In genomic region chr1:220895412-220895946, GRCh38 we compare ENCODE assay signal across 32 cellular contexts. TPM values are rescaled to one million over a fixed set of nuclear protein-coding genes. Genes with fewer than 3 reads are reported as not detected.
DNase-seq lines count a peak whose midpoint lies in the region; ATAC-seq, FAIRE-seq and TF ChIP-seq lines count a peak whose summit lies in the region.
"Had no signal": no experiment of that assay in that cellular context is flagged by ENCODE, and none has a peak within 500 bp of the region (broad histone marks: within the 10 kb centered on the region; RNA-seq: fewer than 3 reads in every experiment).

No MANE protein-coding gene starts in this region.

- no peaks in the 10 kb centered on the region for H3F3A ChIP-seq in smooth muscle cell (ENCODE audit: low read depth)

- no peak for TF ChIP-seq RAD21 in HepG2 (CRISPR knock-in tag; IDR thresholded peaks at IDR 0.05)

- no peak overlapping the region for H3K4me3 ChIP-seq in H7 (ENCODE audit: insufficient read depth, low read depth, low read length)
- peak overlapping the region; percentile 33 to 51 for H3K4me3 ChIP-seq in muscle layer of colon (ENCODE audit: low read depth in 1 of 2, low read length in 2 of 2)
- H3K4me3 ChIP-seq in smooth muscle cell = no peak overlapping the region
- H3K4me3 ChIP-seq in HepG2 (replicated peaks in 1 of 3; ENCODE audit: insufficient read depth in 1 of 3, low read depth in 2 of 3, low read length in 3 of 3) = no peak overlapping the region
- H3K4me3 ChIP-seq: BLaER1, SJCRH30, thyroid gland had no signal

- H3K4me3 Mint-ChIP-seq in WTC11 = peak overlapping the region; percentile 69

- no peak for FAIRE-seq in HepG2 (lab: Jason Lieb, UNC)
- FAIRE-seq: endometrium had no signal

- POLR2A ChIA-PET in WTC11 (lab: Charles Lee) = interaction anchor here (1.3 kb wide), 1 partner anchor 12 kb away, joined by 4 read pairs; no protein-coding TSS in a partner anchor
- POLR2A ChIA-PET in HepG2 (lab: Yijun Ruan, JAX) = no interaction called here

- DNase-seq in H7 (peak; percentile 66), WTC11 (ENCODE audit: low spot score) (no peak), smooth muscle cell (lab: John Stamatoyannopoulos, UW; ENCODE audit: unreplicated experiment) (no peak), HepG2 (ENCODE audit: low spot score) (no peak), ureter (ENCODE audit: low spot score) (no peak)
- DNase-seq: activated CD4-positive, alpha-beta T cell treated with anti-CD3 and anti-CD28 coated beads for 48 hours; activated CD8-positive, alpha-beta memory T cell treated with anti-CD3 and anti-CD28 coated beads for 24 hours; activated naive CD4-positive, alpha-beta T cell treated with anti-CD3 and anti-CD28 coated beads, Interleukin-2, amount 50 U/mL, for 16 hours; activated T-cell treated with anti-CD3 and anti-CD28 coated beads for 4 hours; cerebellar nuclear complex; dermis blood vessel endothelial cell; DMS79 treated with DMSO at 0.1 percent for 48 hours; foreskin melanocyte; GOT3; heart right ventricle; left colon; mammary epithelial cell; NCI-H1417; NCI-H82; posterior cingulate gyrus; RPMI8226; SJCRH30; stimulated activated CD4-positive, alpha-beta T cell treated with anti-CD3 and anti-CD28 coated beads, Interleukin-4, amount 100 ng/mL, for 24 hours; SW 1271; T-helper 9 cell; thyroid gland had no signal

- no peak overlapping the region for H3K27ac Mint-ChIP-seq in WTC11
- H3K27ac Mint-ChIP-seq: activated T-helper 2 cell treated with anti-CD3 and anti-CD28 coated beads, Interferon-gamma antibody, Interleukin-2, Interleukin-4, amounts not matched to agents 10 μg/mL and 5 μg/mL and 100 μg/mL, durations not matched to agents 14 hours and 24 hours and 36 hours; brain had no signal

- in situ Hi-C loops in HepG2 (cut with HindIII; ENCODE audit: extremely low pct_ligation_motif_present, low pct_unique_long_range_greater_than_20kb) = no loop called here

- TF ChIP-seq POLR2A in HepG2 (IDR thresholded peaks at IDR 0.05; ENCODE audit: insufficient read depth in 1 of 2, low read depth in 2 of 2, low read length in 2 of 2) = no peak

- H2AFZ ChIP-seq in smooth muscle cell (ENCODE audit: low read depth) (no peak overlapping the region), HepG2 (ENCODE audit: low read length) (no peak overlapping the region)

- CTCF ChIA-PET in WTC11 (lab: Charles Lee) = interaction anchor here (1.4 to 2.1 kb wide), 2 partner anchors 279 to 308 kb away, joined by 4 to 6 read pairs; no protein-coding TSS in a partner anchor
- CTCF ChIA-PET in HepG2 (lab: Yijun Ruan, JAX; ENCODE audit: low intra/inter-chr PET ratio, low total read pairs) = no interaction called here

- TF ChIP-seq EP300 in HepG2 (IDR thresholded peaks at IDR 0.05; ENCODE audit: low read depth in 2 of 2, low read length in 2 of 2) (no peak), HepG2 (CRISPR knock-in tag; IDR thresholded peaks at IDR 0.05; ENCODE audit: borderline replicate concordance) (no peak)

- no peak for TF ChIP-seq CTCF in WTC11 (IDR thresholded peaks at IDR 0.05)
- no peak for TF ChIP-seq CTCF in smooth muscle cell (IDR thresholded peaks at IDR 0.05; ENCODE audit: borderline replicate concordance, insufficient read depth, poor library complexity, severe bottlenecking)
- no peak for TF ChIP-seq CTCF in HepG2 (CRISPR knock-in tag; IDR thresholded peaks at IDR 0.05)

- H3K9me3 Mint-ChIP-seq in WTC11 = 0 out of 2 replicates have a peak, but pooled peaks cover 3% of the 10 kb centered on the region
- H3K9me3 Mint-ChIP-seq: activated T-helper 2 cell treated with anti-CD3 and anti-CD28 coated beads, Interferon-gamma antibody, Interleukin-2, Interleukin-4, amounts not matched to agents 10 μg/mL and 5 μg/mL and 100 μg/mL, durations not matched to agents 14 hours and 24 hours and 36 hours had no signal

- H4K20me1 ChIP-seq in smooth muscle cell (ENCODE audit: low read depth) (no peaks in the 10 kb centered on the region), HepG2 (ENCODE audit: insufficient read depth, low read length) (no peaks in the 10 kb centered on the region)
- H4K20me1 ChIP-seq: BLaER1 had no signal

- intact Hi-C loops in HepG2 (cut with micrococcal nuclease; ENCODE audit: unreplicated experiment) = no loop called here

- no TSS peak for BruUV-seq in HepG2 (replicated peaks; lab: Mats Ljungman, UMichigan)

- H3K4me2 ChIP-seq in smooth muscle cell (peak overlapping the region; percentile 57), HepG2 (ENCODE audit: low read depth, low read length) (no peak overlapping the region)
- H3K4me2 ChIP-seq: BLaER1 had no signal

- no peak for ATAC-seq in WTC11
- ATAC-seq in HepG2 = no peak
- no peak for ATAC-seq in GM18870 (IDR thresholded peaks at IDR 0.05; ENCODE audit: unreplicated experiment)
- ATAC-seq: left colon had no signal

- peaks cover 55% of the 10 kb centered on the region for H3K4me1 Mint-ChIP-seq in WTC11

- peak overlapping the region; percentile 54 for H3K9ac ChIP-seq in muscle layer of colon (ENCODE audit: low read length)
- H3K9ac ChIP-seq in smooth muscle cell (ENCODE audit: low read depth) = no peak overlapping the region
- H3K9ac ChIP-seq in HepG2 (ENCODE audit: insufficient read depth, low read depth, low read length) = no peak overlapping the region
- H3K9ac ChIP-seq: BLaER1 had no signal

- H3K36me3 Mint-ChIP-seq in WTC11 = peaks cover 3% of the 10 kb centered on the region; the same call in 1 of the 2 replicates
- H3K36me3 Mint-ChIP-seq: brain had no signal

- H3K36me3 ChIP-seq in H7 (replicated peaks; ENCODE audit: control insufficient read depth, insufficient read depth, low read length) (no peaks in the 10 kb centered on the region), muscle layer of colon (ENCODE audit: insufficient read depth, low read length) (no peaks in the 10 kb centered on the region), smooth muscle cell (ENCODE audit: low read depth) (no peaks in the 10 kb centered on the region), HepG2 (replicated peaks in 1 of 2; ENCODE audit: control insufficient read depth in 1 of 2, insufficient read depth in 2 of 2, low read length in 2 of 2) (no peaks in the 10 kb centered on the region)
- H3K36me3 ChIP-seq: BLaER1, heart right ventricle, SJCRH30, thyroid gland had no signal

- no peaks in the 10 kb centered on the region for H3K9me3 ChIP-seq in muscle layer of colon (ENCODE audit: low read length)
- H3K9me3 ChIP-seq in smooth muscle cell (replicated peaks; ENCODE audit: low read depth) = no peaks in the 10 kb centered on the region
- H3K9me3 ChIP-seq in HepG2 (ENCODE audit: low read length) = no peaks in the 10 kb centered on the region
- H3K9me3 ChIP-seq: thyroid gland had no signal

- H3K27me3 ChIP-seq in H7 (ENCODE audit: control insufficient read depth, insufficient read depth, low read length) (peaks cover 68% of the 10 kb centered on the region), muscle layer of colon (ENCODE audit: control insufficient read depth in 1 of 2, insufficient read depth in 2 of 2, low read length in 2 of 2) (peaks cover 0 to 6% of the 10 kb centered on the region in 2 donors), smooth muscle cell (ENCODE audit: low read depth) (peaks cover 96% of the 10 kb centered on the region), HepG2 (ENCODE audit: control insufficient read depth in 1 of 2, insufficient read depth in 2 of 2, low read length in 2 of 2) (peaks cover 0 to 56% of the 10 kb centered on the region in 2 experiments; a peak in 4 of 5 replicates)
- H3K27me3 ChIP-seq: SJCRH30 had no signal

- 12% methylated on average over 35 of the region's 35 CpGs for WGBS in smooth muscle cell (ENCODE audit: low lambda C conversion rate)
- WGBS in HepG2 (ENCODE audit: low lambda C conversion rate) = 31% methylated on average over 12 of the region's 35 CpGs

- H3K27me3 Mint-ChIP-seq in WTC11 (ENCODE audit: low read depth) = peaks cover 100% of the 10 kb centered on the region

- peaks cover 11% of the 10 kb centered on the region for H3K4me1 ChIP-seq in muscle layer of colon (ENCODE audit: insufficient read depth, low read length)
- H3K4me1 ChIP-seq in smooth muscle cell (ENCODE audit: low read depth) = peaks cover 14% of the 10 kb centered on the region
- no peaks in the 10 kb centered on the region for H3K4me1 ChIP-seq in HepG2 (ENCODE audit: insufficient read depth, low read length)
- H3K4me1 ChIP-seq: BLaER1, SJCRH30 had no signal

- peak overlapping the region; percentile 90 for H3K27ac ChIP-seq in muscle layer of colon (ENCODE audit: low read depth, low read length)
- no peak overlapping the region for H3K27ac ChIP-seq in smooth muscle cell (ENCODE audit: low read depth)
- no peak overlapping the region for H3K27ac ChIP-seq in HepG2 (ENCODE audit: extremely low read length, insufficient read depth, low read length)
- H3K27ac ChIP-seq: BLaER1, heart right ventricle, SJCRH30, thyroid gland had no signal

- H3K79me2 ChIP-seq in smooth muscle cell (ENCODE audit: low read depth) = no peaks in the 10 kb centered on the region
- H3K79me2 ChIP-seq in HepG2 (ENCODE audit: insufficient read depth, low read length) = no peaks in the 10 kb centered on the region

RNA-seq across cellular contexts. Expression of gene HLX, which starts 16.2 kb away (rescaled TPM):
- total RNA-seq in H7 (2014; rRNA removed; shearing (Covaris generic)) = 0.21 TPM in 1 of 2 replicates, not detected in the other
- 0.30 to 0.53 TPM in 2 of 3 replicates, not detected in the other for total RNA-seq in WTC11 (2021)
- total RNA-seq in smooth muscle cell = 0.58 and 3.2 TPM in 2 replicates
- 2.5 and 4.0 TPM in 2 replicates for polyA plus RNA-seq in smooth muscle cell
- total RNA-seq in HepG2 (2016; rRNA removed; fragmentation: Illumina TruSeq; extraction: Trizol) = 0.06 and 0.35 TPM in 2 replicates
- total RNA-seq in HepG2 (2016; cell fraction: cytosol; rRNA removed; fragmentation: Illumina TruSeq; extraction: Trizol; ENCODE audit: low read depth) = 0.18 and 0.20 TPM in 2 replicates
- total RNA-seq in HepG2 (2016; cell fraction: insoluble cytoplasmic fraction; rRNA removed; fragmentation: Illumina TruSeq; extraction: Trizol) = 0.40 and 0.54 TPM in 2 replicates
- total RNA-seq in HepG2 (2016; cell fraction: membrane; rRNA removed; fragmentation: Illumina TruSeq; extraction: Trizol) = 0.31 and 0.40 TPM in 2 replicates
- 0.78 and 1.2 TPM in 2 replicates for total RNA-seq in HepG2 (2016; cell fraction: nucleus; rRNA removed; fragmentation: Illumina TruSeq; extraction: Trizol)
- 0.20 and 0.30 TPM in 2 replicates for polyA plus RNA-seq in HepG2 (2011; rRNA removed)
- 0.04 and 0.28 TPM in 2 replicates for polyA plus RNA-seq in HepG2 (2011; cell fraction: cytosol; rRNA removed)
- 0.66 and 0.69 TPM in 2 replicates for polyA plus RNA-seq in HepG2 (2011; cell fraction: nucleus; rRNA removed)
- 0.16 and 0.17 TPM in 2 replicates for polyA plus RNA-seq in HepG2 (2012)
- 0.43 and 0.58 TPM in 2 replicates for polyA plus RNA-seq in HepG2 (2016; cell fraction: cytosol; fragmentation: Illumina TruSeq; extraction: Trizol; ENCODE audit: low read depth)
- polyA plus RNA-seq in HepG2 (2016; cell fraction: insoluble cytoplasmic fraction; fragmentation: Illumina TruSeq; extraction: Trizol; ENCODE audit: low read depth) = 0.22 and 0.24 TPM in 2 replicates
- 0.40 TPM in 2 replicates for polyA plus RNA-seq in HepG2 (2016; cell fraction: membrane; fragmentation: Illumina TruSeq; extraction: Trizol; ENCODE audit: low read depth)
- 3.1 and 4.9 TPM in 2 replicates for polyA plus RNA-seq in HepG2 (2016; cell fraction: nucleus; fragmentation: Illumina TruSeq; extraction: Trizol; ENCODE audit: insufficient read depth, low read depth)
- 0.08 and 1.8 TPM in 2 replicates for polyA minus RNA-seq in HepG2 (2011; rRNA and poly(A)+ RNA removed; ENCODE audit: low replicate concordance)
- polyA minus RNA-seq in HepG2 (2011; cell fraction: cytosol; rRNA and poly(A)+ RNA removed) = not detected in 2 replicates
- 0.25 and 0.90 TPM in 2 replicates for polyA minus RNA-seq in HepG2 (2011; cell fraction: nucleus; rRNA and poly(A)+ RNA removed)
- total RNA-seq in ureter = 7.5 TPM

Comparison
In these comparisons a context has a peak if more than half of its experiments do, and no peak if none do; other contexts are left out.
1. H3K4me3 ChIP-seq: peak in muscle layer of colon (2 of 2); none in H7 (single experiment), smooth muscle cell (single experiment) and HepG2 (0 of 3).